15 cellular contexts compared by ENCODE assay signal in the genomic region with DNA sequence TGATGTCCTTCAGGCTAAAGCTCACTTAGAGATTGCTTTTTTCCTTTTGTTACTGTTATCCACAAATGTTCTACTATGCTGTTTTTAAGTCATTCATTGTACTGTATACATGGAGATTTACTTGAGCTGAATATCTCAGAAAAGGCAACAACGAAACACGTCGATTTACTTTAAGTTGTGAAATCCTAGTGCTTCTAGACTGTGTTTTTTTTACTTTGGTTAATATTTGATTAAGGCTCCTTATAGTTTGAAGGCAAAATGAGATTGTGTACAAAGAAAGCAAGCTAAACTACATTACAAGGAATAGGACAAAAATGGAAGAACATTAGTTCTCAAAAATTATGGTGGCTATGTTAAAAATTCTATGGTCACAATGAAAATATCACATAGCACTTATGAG.
DNase-seq lines count a peak whose midpoint lies in the region; ATAC-seq and TF ChIP-seq lines count a peak whose summit lies in the region.
"Had no signal": no experiment of that assay in that cellular context is flagged by ENCODE, and none has a peak within 500 bp of the region (broad histone marks: within the 10 kb centered on the region; RNA-seq: fewer than 3 reads in every experiment).

No MANE protein-coding gene starts in this region.

- no peaks in the 10 kb centered on the region for H3K27me3 Mint-ChIP-seq in MCF 10A (ENCODE audit: insufficient read depth, unreplicated experiment)
- H3K27me3 Mint-ChIP-seq: B cell had no signal

- H3K9ac ChIP-seq in mammary epithelial cell (ENCODE audit: insufficient read depth, low read length), result no peak overlapping the region
- H3K9ac ChIP-seq: BLaER1 treated with 17β-estradiol and CSF1 and Interleukin-3, amounts not matched to agents 10 nM and 100 nM had no signal

- H3K27ac Mint-ChIP-seq in MCF 10A (ENCODE audit: low read depth, unreplicated experiment), result peak overlapping the region; percentile 37
- H3K27ac Mint-ChIP-seq: B cell; CD8-positive, alpha-beta T cell; GM23338 had no signal

- in situ Hi-C loops in mammary epithelial cell (cut with MboI; ENCODE audit: low sequenced_read_pairs in 2 of 2), result no loop called here

- peaks cover 12% of the 10 kb centered on the region for H3K36me3 Mint-ChIP-seq in MCF 10A (ENCODE audit: insufficient read depth, unreplicated experiment)
- H3K36me3 Mint-ChIP-seq: CD8-positive, alpha-beta T cell had no signal

- H3K9me3 ChIP-seq in mammary epithelial cell (replicated peaks; ENCODE audit: insufficient read depth, low read length), result no peaks in the 10 kb centered on the region
- no peaks in the 10 kb centered on the region for H3K9me3 ChIP-seq in left lung
- H3K9me3 ChIP-seq in MG63, result no peaks in the 10 kb centered on the region
- H3K9me3 ChIP-seq: BLaER1 treated with 17β-estradiol and CSF1 and Interleukin-3, amounts not matched to agents 10 nM and 100 nM had no signal

- H3K27ac ChIP-seq in mammary epithelial cell (ENCODE audit: insufficient read depth, low read depth, low read length), result no peak overlapping the region
- H3K27ac ChIP-seq in left lung, result no peak overlapping the region
- H3K27ac ChIP-seq: 22Rv1; BLaER1 treated with 17β-estradiol and CSF1 and Interleukin-3, amounts not matched to agents 10 nM and 100 nM had no signal

- CTCF ChIA-PET in MCF 10A (lab: Yijun Ruan, JAX) (no interaction called here), mammary epithelial cell (lab: Charles Lee; ENCODE audit: low non-redundant PET) (interaction anchor here (0.5 kb wide), 1 partner anchor 1343 kb away, joined by 6 read pairs; no protein-coding TSS in a partner anchor)

- intact Hi-C loops in MCF 10A (cut with micrococcal nuclease) (no loop called here), mammary epithelial cell (cut with micrococcal nuclease) (no loop called here), left lung (cut with DNase I) (no loop called here)

- H3K36me3 ChIP-seq in mammary epithelial cell (ENCODE audit: insufficient read depth, low read length) (no peaks in the 10 kb centered on the region), left lung (no peaks in the 10 kb centered on the region), MG63 (no peaks in the 10 kb centered on the region)
- H3K36me3 ChIP-seq: BLaER1 treated with 17β-estradiol and CSF1 and Interleukin-3, amounts not matched to agents 10 nM and 100 nM had no signal

- peaks cover 30% of the 10 kb centered on the region for H3K4me1 Mint-ChIP-seq in MCF 10A (ENCODE audit: insufficient read depth, unreplicated experiment)
- H3K4me1 Mint-ChIP-seq: B cell had no signal

- no peak overlapping the region for H3K4me3 Mint-ChIP-seq in MCF 10A (ENCODE audit: unreplicated experiment)
- H3K4me3 Mint-ChIP-seq: B cell; CD8-positive, alpha-beta T cell; GM23338 had no signal

- H3K27me3 ChIP-seq in mammary epithelial cell (ENCODE audit: insufficient read depth, low read length), result no peaks in the 10 kb centered on the region
- H3K27me3 ChIP-seq in left lung, result no peaks in the 10 kb centered on the region
- H3K27me3 ChIP-seq in MG63, result no peaks in the 10 kb centered on the region
- H3K27me3 ChIP-seq: BLaER1 treated with 17β-estradiol and CSF1 and Interleukin-3, amounts not matched to agents 10 nM and 100 nM had no signal

- H3K79me2 ChIP-seq in mammary epithelial cell (ENCODE audit: insufficient read depth, low read length), result no peaks in the 10 kb centered on the region

- H3K4me1 ChIP-seq in mammary epithelial cell (ENCODE audit: insufficient read depth, low read length), result peaks cover 18% of the 10 kb centered on the region
- H3K4me1 ChIP-seq in left lung, result no peaks in the 10 kb centered on the region
- H3K4me1 ChIP-seq: BLaER1 treated with 17β-estradiol and CSF1 and Interleukin-3, amounts not matched to agents 10 nM and 100 nM had no signal

- BruUV-seq in MCF 10A (replicated peaks; lab: Mats Ljungman, UMichigan) (no TSS peak), mammary epithelial cell (replicated peaks; lab: Mats Ljungman, UMichigan) (no TSS peak)

- no peak overlapping the region for H3K4me3 ChIP-seq in mammary epithelial cell (replicated peaks in 1 of 3; ENCODE audit: insufficient read depth in 1 of 3, low read depth in 2 of 3, low read length in 3 of 3)
- no peak overlapping the region for H3K4me3 ChIP-seq in left lung
- H3K4me3 ChIP-seq in MG63, result no peak overlapping the region
- H3K4me3 ChIP-seq: BLaER1 treated with 17β-estradiol and CSF1 and Interleukin-3, amounts not matched to agents 10 nM and 100 nM; GM23338 had no signal

- 92% methylated on average over 3 of the region's 3 CpGs for WGBS in mammary epithelial cell (ENCODE audit: low coverage, missing lambda C conversion rate)

- no peak overlapping the region for H2AFZ ChIP-seq in mammary epithelial cell (ENCODE audit: low read depth, low read length)
- H2AFZ ChIP-seq: GM23338 had no signal

- no peak overlapping the region for H3K4me2 ChIP-seq in mammary epithelial cell (ENCODE audit: insufficient read depth, low read depth, low read length)
- H3K4me2 ChIP-seq: BLaER1 treated with 17β-estradiol and CSF1 and Interleukin-3, amounts not matched to agents 10 nM and 100 nM; GM23338 had no signal

- dilution Hi-C loops in mammary epithelial cell (cut with HindIII; ENCODE audit: low sequenced_read_pairs), result no loop called here

- H3K9me3 Mint-ChIP-seq in MCF 10A (ENCODE audit: unreplicated experiment), result no peaks in the 10 kb centered on the region
- H3K9me3 Mint-ChIP-seq: GM23338 had no signal

- ATAC-seq in left lung, result peak; percentile 51
- ATAC-seq: CD8-positive, alpha-beta T cell; GM23338 had no signal

- TF ChIP-seq CTCF in MCF 10A (IDR thresholded peaks at IDR 0.05; ENCODE audit: unreplicated experiment), result no peak
- TF ChIP-seq CTCF in mammary epithelial cell (conservative IDR thresholded peaks at IDR 0.05 in 1 of 2, IDR thresholded peaks at IDR 0.05 in 1 of 2; ENCODE audit: extremely low read depth in 1 of 2, insufficient read depth in 1 of 2, low read depth in 1 of 2, low read length in 2 of 2), result no peak
- TF ChIP-seq CTCF in left lung (IDR thresholded peaks at IDR 0.05), result no peak

- no peak for DNase-seq in MCF 10A (ENCODE audit: unreplicated experiment)
- DNase-seq in mammary epithelial cell, result no peak
- DNase-seq in left lung, result no peak
- DNase-seq in renal cortical epithelial cell (ENCODE audit: low read depth), result peak; percentile 95
- no peak for DNase-seq in HT-29 (ENCODE audit: low spot score)
- no peak for DNase-seq in NCI-H1694 (lab: John Stamatoyannopoulos, UW)
- DNase-seq in MG63, result no peak
- DNase-seq: CD8-positive, alpha-beta T cell; DMS 273 treated with DMSO at 0.1 percent for 48 hours; HCEC 1CT; KG1 had no signal

- POLR2A ChIA-PET in MCF 10A (lab: Yijun Ruan, JAX), result interaction anchor here (1.1 kb wide), 1 partner anchor 82 kb away, joined by 4 read pairs; no protein-coding TSS in a partner anchor

- no peaks in the 10 kb centered on the region for H4K20me1 ChIP-seq in mammary epithelial cell (ENCODE audit: insufficient read depth, low read length)
- H4K20me1 ChIP-seq: BLaER1 treated with 17β-estradiol and CSF1 and Interleukin-3, amounts not matched to agents 10 nM and 100 nM had no signal
